In the genomic region with DNA sequence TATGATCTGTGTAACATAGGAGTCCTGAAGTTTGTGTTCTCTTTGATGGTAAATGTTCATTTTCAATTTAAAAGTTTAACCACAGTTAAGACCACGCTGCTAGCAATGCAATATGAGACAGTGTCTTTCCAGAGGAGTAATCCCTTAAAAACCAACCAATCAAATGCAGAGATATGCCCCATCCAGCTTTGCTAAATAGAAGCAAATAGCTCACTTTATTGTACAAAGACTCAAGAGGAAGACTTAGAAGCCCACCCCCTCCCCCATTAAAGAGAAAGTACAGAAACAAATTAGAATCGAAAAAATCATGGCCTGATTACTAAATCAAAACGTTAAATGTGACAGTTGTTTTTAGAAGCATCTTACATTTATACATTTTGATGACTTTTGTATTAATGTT, we compare ENCODE assay signal across 17 cellular contexts. TPM values are rescaled to one million over a fixed set of nuclear protein-coding genes. Genes with fewer than 3 reads are reported as not detected.
DNase-seq lines count a peak whose midpoint lies in the region; ATAC-seq, FAIRE-seq and TF ChIP-seq lines count a peak whose summit lies in the region.
"Had no signal": no experiment of that assay in that cellular context is flagged by ENCODE, and none has a peak within 500 bp of the region (broad histone marks: within the 10 kb centered on the region; RNA-seq: fewer than 3 reads in every experiment).

No MANE protein-coding gene starts in this region.

- CTCF ChIA-PET in GM12878 (lab: Yijun Ruan, JAX), result interaction anchor here (1.1 to 2.2 kb wide), 2 partner anchors 39 to 148 kb away, joined by 3 to 10 read pairs; no protein-coding TSS in a partner anchor

- no peak overlapping the region for H3K4me3 ChIP-seq in MM.1S (ENCODE audit: low read length)
- no peak overlapping the region for H3K4me3 ChIP-seq in GM12878
- H3K4me3 ChIP-seq in neuron (ENCODE audit: low read length), result peak overlapping the region; percentile 69

- H3K36me3 ChIP-seq in MM.1S (replicated peaks; ENCODE audit: insufficient read depth, low read length) (no peaks in the 10 kb centered on the region), GM12878 (ENCODE audit: control insufficient read depth in 2 of 2, insufficient read depth in 2 of 2, low read length in 1 of 2) (no peaks in the 10 kb centered on the region), neuron (ENCODE audit: insufficient read depth, low read length) (no peaks in the 10 kb centered on the region)
- H3K36me3 ChIP-seq: adrenal gland, Peyer's patch, upper lobe of left lung had no signal

- H4K20me1 ChIP-seq in MM.1S (ENCODE audit: insufficient read depth, low read length) (no peaks in the 10 kb centered on the region), GM12878 (ENCODE audit: control insufficient read depth, insufficient read depth) (no peaks in the 10 kb centered on the region)

- FAIRE-seq in GM12878 (lab: Jason Lieb, UNC) (no peak), urothelium cell line (lab: Jason Lieb, UNC) (no peak)
- FAIRE-seq: kidney had no signal

- no peak for ATAC-seq in GM12878

- no peaks in the 10 kb centered on the region for H3K9me3 ChIP-seq in MM.1S (replicated peaks; ENCODE audit: insufficient read depth, low read length)
- H3K9me3 ChIP-seq in GM12878 (replicated peaks; ENCODE audit: control insufficient read depth, insufficient read depth, low read length), result no peaks in the 10 kb centered on the region
- no peaks in the 10 kb centered on the region for H3K9me3 ChIP-seq in neuron (ENCODE audit: low read length)
- H3K9me3 ChIP-seq: adrenal gland, Peyer's patch, upper lobe of left lung had no signal

- H3K4me1 ChIP-seq in MM.1S (ENCODE audit: low read length) (peaks cover 10% of the 10 kb centered on the region; the same call in 1 of the 2 replicates), GM12878 (ENCODE audit: control insufficient read depth, insufficient read depth, low read length) (peaks cover 12% of the 10 kb centered on the region), neuron (ENCODE audit: insufficient read depth, low read length) (peaks cover 19% of the 10 kb centered on the region)

- WGBS in GM12878 (ENCODE audit: insufficient coverage, insufficient replicate concordance, low lambda C conversion rate, missing lambda C conversion rate), result 69% methylated on average over 3 of the region's 3 CpGs

- H3K27me3 Mint-ChIP-seq in T-helper 2 cell treated with Interferon-gamma antibody and Interleukin-4, amounts not matched to agents 5 μg/mL and 100 μg/mL, for 36 hours (ENCODE audit: low read depth), result peaks cover 8% of the 10 kb centered on the region

- peaks cover 6% of the 10 kb centered on the region for H3K36me3 Mint-ChIP-seq in T-helper 2 cell treated with Interferon-gamma antibody and Interleukin-4, amounts not matched to agents 5 μg/mL and 100 μg/mL, for 36 hours (ENCODE audit: low read depth)

- no peak overlapping the region for H2AFZ ChIP-seq in MM.1S (ENCODE audit: low read length)
- H2AFZ ChIP-seq in GM12878 (ENCODE audit: control insufficient read depth, low read depth, low read length), result no peak overlapping the region
- no peak overlapping the region for H2AFZ ChIP-seq in neuron (ENCODE audit: low read depth, low read length)

- RAD21 ChIA-PET in GM12878 (lab: Charles Lee; ENCODE audit: unreplicated experiment), result interaction anchor here (1.0 kb wide), 1 partner anchor 27 kb away, joined by 3 read pairs; no protein-coding TSS in a partner anchor

- no TSS peak for BruUV-seq in GM12878 (replicated peaks; lab: Mats Ljungman, UMichigan)

- H3K9me3 Mint-ChIP-seq in T-helper 2 cell treated with Interferon-gamma antibody and Interleukin-4, amounts not matched to agents 5 μg/mL and 100 μg/mL, for 36 hours, result no peaks in the 10 kb centered on the region

- no peak overlapping the region for H3K27ac ChIP-seq in MM.1S (ENCODE audit: low read length)
- H3K27ac ChIP-seq in GM12878 (ENCODE audit: control insufficient read depth, insufficient read depth), result no peak overlapping the region
- H3K27ac ChIP-seq: adrenal gland had no signal

- H3K79me2 ChIP-seq in MM.1S (ENCODE audit: low read length) (peaks cover 48% of the 10 kb centered on the region), GM12878 (ENCODE audit: control insufficient read depth, insufficient read depth, low read length) (peaks cover 49% of the 10 kb centered on the region)

- no peak for TF ChIP-seq EP300 in GM12878 (IDR thresholded peaks at IDR 0.05; ENCODE audit: borderline replicate concordance in 1 of 2, control insufficient read depth in 1 of 2, low read depth in 2 of 2, low read length in 2 of 2)

- H3K9ac ChIP-seq in MM.1S (ENCODE audit: low read length), result no peak overlapping the region
- H3K9ac ChIP-seq in GM12878 (ENCODE audit: control insufficient read depth, insufficient read depth, low read length), result no peak overlapping the region

- no peaks in the 10 kb centered on the region for H3K27me3 ChIP-seq in MM.1S (replicated peaks; ENCODE audit: insufficient read depth, low read length)
- no peaks in the 10 kb centered on the region for H3K27me3 ChIP-seq in GM12878 (replicated peaks in 1 of 2; ENCODE audit: control insufficient read depth in 2 of 2, insufficient read depth in 2 of 2, low read length in 1 of 2)
- H3K27me3 ChIP-seq in neuron (ENCODE audit: insufficient read depth, low read length), result no peaks in the 10 kb centered on the region
- H3K27me3 ChIP-seq: adrenal gland, Peyer's patch, upper lobe of left lung had no signal

- intact Hi-C loops in GM12878 (cut with micrococcal nuclease; ENCODE audit: unreplicated experiment), result no loop called here

- in situ Hi-C loops in GM12878 (cut with MboI), result loop anchor here (25.0 kb wide), 1 partner anchor 1286 kb away; a partner anchor contains a TSS

- no peak overlapping the region for H3K27ac Mint-ChIP-seq in T-helper 2 cell treated with Interferon-gamma antibody and Interleukin-4, amounts not matched to agents 5 μg/mL and 100 μg/mL, for 36 hours

- H3K4me3 Mint-ChIP-seq in T-helper 2 cell treated with Interferon-gamma antibody and Interleukin-4, amounts not matched to agents 5 μg/mL and 100 μg/mL, for 36 hours, result peak overlapping the region; percentile 38

- DNase-seq in T-helper 2 cell treated with Interferon-gamma antibody and Interleukin-4, amounts not matched to agents 5 μg/mL and 100 μg/mL, for 36 hours (ENCODE audit: low spot score), result no peak
- DNase-seq in T-helper 2 cell (no peak), MM.1S (no peak), GM12878 (ENCODE audit: low read depth, low spot score) (no peak), urothelium cell line (ENCODE audit: low spot score) (no peak), hepatic stellate cell (ENCODE audit: low spot score) (no peak), NCI-H510A (lab: John Stamatoyannopoulos, UW) (no peak)
- DNase-seq: activated T-cell treated with anti-CD3 and anti-CD28 coated beads for 4 hours; adrenal gland; COR-L47; kidney; NCI-H1436; Peyer's patch; stimulated activated CD4-positive, alpha-beta T cell treated with anti-CD3 and anti-CD28 coated beads, Interleukin-2, amount 100 ng/mL, for 48 hours; SW 1271; upper lobe of left lung had no signal

- POLR2A ChIA-PET in GM12878 (lab: Charles Lee), result interaction anchor here (1.2 kb wide), 1 partner anchor 28 kb away, joined by 3 read pairs; no protein-coding TSS in a partner anchor

- TF ChIP-seq POLR2A in GM12878 (IDR thresholded peaks at IDR 0.05; ENCODE audit: low read depth, low read length), result no peak

- TF ChIP-seq CTCF in MM.1S (IDR thresholded peaks at IDR 0.05; ENCODE audit: low read length) (no peak), GM12878 (IDR thresholded peaks at IDR 0.05 in 2 of 3, conservative IDR thresholded peaks at IDR 0.05 in 1 of 3; ENCODE audit: control insufficient read depth in 2 of 3, extremely low read depth in 1 of 3, insufficient read depth in 1 of 3, low read depth in 3 of 3, low read length in 3 of 3) (no peak)

- peaks cover 15% of the 10 kb centered on the region for H3K4me1 Mint-ChIP-seq in T-helper 2 cell treated with Interferon-gamma antibody and Interleukin-4, amounts not matched to agents 5 μg/mL and 100 μg/mL, for 36 hours (ENCODE audit: low read depth)

- H3K4me2 ChIP-seq in MM.1S (ENCODE audit: low read depth, low read length) (peak overlapping the region; percentile 67; the same call in 1 of the 2 replicates), GM12878 (ENCODE audit: control insufficient read depth, insufficient read depth) (peak overlapping the region; percentile 100; the same call in 1 of the 2 replicates)

- SMC1A ChIA-PET in GM12878 (lab: Charles Lee; ENCODE audit: uncharacterized antibody, unreplicated experiment), result interaction anchor here (1.3 to 1.8 kb wide), 4 partner anchors 9 to 39 kb away, joined by 3 to 10 read pairs (median 4); no protein-coding TSS in a partner anchor

- TF ChIP-seq RAD21 in GM12878 (IDR thresholded peaks at IDR 0.05; ENCODE audit: insufficient read depth, low read depth, low read length), result no peak

- H3K9me2 ChIP-seq in MM.1S (replicated peaks; ENCODE audit: insufficient read depth, low read length), result no peaks in the 10 kb centered on the region

- H3F3A ChIP-seq in MM.1S (ENCODE audit: insufficient read depth, low read length), result peaks cover 6% of the 10 kb centered on the region; the same call in 1 of the 2 replicates

TF ChIP-seq in GM12878, 131 proteins besides CTCF, POLR2A, EP300 and RAD21 (continues in another document):
- TF ChIP-seq, protein P1, sequence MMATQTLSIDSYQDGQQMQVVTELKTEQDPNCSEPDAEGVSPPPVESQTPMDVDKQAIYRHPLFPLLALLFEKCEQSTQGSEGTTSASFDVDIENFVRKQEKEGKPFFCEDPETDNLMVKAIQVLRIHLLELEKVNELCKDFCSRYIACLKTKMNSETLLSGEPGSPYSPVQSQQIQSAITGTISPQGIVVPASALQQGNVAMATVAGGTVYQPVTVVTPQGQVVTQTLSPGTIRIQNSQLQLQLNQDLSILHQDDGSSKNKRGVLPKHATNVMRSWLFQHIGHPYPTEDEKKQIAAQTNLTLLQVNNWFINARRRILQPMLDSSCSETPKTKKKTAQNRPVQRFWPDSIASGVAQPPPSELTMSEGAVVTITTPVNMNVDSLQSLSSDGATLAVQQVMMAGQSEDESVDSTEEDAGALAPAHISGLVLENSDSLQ (IDR thresholded peaks at IDR 0.05), result no peak

RNA-seq across cellular contexts. Expression of a gene that starts 2.1 kb away (rescaled TPM):
- 115 and 122 TPM in 2 replicates for total RNA-seq in GM12878 (2013; cell fraction: nucleolus; rRNA removed)
- total RNA-seq in GM12878 (2014; rRNA removed), result 113 and 115 TPM in 2 replicates
- total RNA-seq in GM12878 (2014; rRNA removed; fragmentation: Illumina TruSeq; extraction: Trizol), result 232 and 235 TPM in 2 replicates
- total RNA-seq in GM12878 (2021), result 227 and 244 TPM in 2 replicates
- 105 TPM for polyA plus RNA-seq in GM12878 (2011; ENCODE audit: low read depth)
- polyA plus RNA-seq in GM12878 (2011; rRNA removed), result 170 and 224 TPM in 2 replicates
- 77.2 and 86.6 TPM in 2 replicates for polyA plus RNA-seq in GM12878 (2011; cell fraction: cytosol; rRNA removed)
- 56.0 and 69.4 TPM in 2 replicates for polyA plus RNA-seq in GM12878 (2011; cell fraction: nucleus; rRNA removed)
- polyA plus RNA-seq in GM12878 (2012), result 179 and 207 TPM in 2 replicates
- 666 and 753 TPM in 2 replicates for polyA plus RNA-seq in GM12878 (2014; fragmentation: Illumina TruSeq; extraction: Trizol)
- 10 to 100 TPM; 29.6 to 35.3 TPM for polyA plus RNA-seq in GM12878 (2014; fragmentation: Nextera tagmentation; extraction: Ambion mirVana)
- polyA plus RNA-seq in GM12878 (2014; rRNA removed), result 247 and 261 TPM in 2 replicates
- 100 to 1,000 TPM; 232 to 271 TPM for polyA plus RNA-seq in GM12878 (2016; fragmentation: Nextera tagmentation; extraction: Ambion mirVana)
- 62.1 and 70.0 TPM in 2 replicates for polyA minus RNA-seq in GM12878 (2011; rRNA and poly(A)+ RNA removed)
- 39.3 and 49.7 TPM in 2 replicates for polyA minus RNA-seq in GM12878 (2011; cell fraction: cytosol; rRNA and poly(A)+ RNA removed)
- polyA minus RNA-seq in GM12878 (2011; cell fraction: nucleus; rRNA and poly(A)+ RNA removed), result 31.4 and 59.3 TPM in 2 replicates
